24 cellular contexts compared by ENCODE assay signal in genomic region chr5:69248019-69248418, GRCh38.
"Had no signal": no experiment of that assay in that cellular context is flagged by ENCODE, and none has a peak within 500 bp of the region (broad histone marks: within the 10 kb centered on the region; RNA-seq: fewer than 3 reads in every experiment).

No MANE protein-coding gene starts in this region.

- FAIRE-seq: HTR-8/SVneo, RCC 7860 had no signal

- H3K27me3 ChIP-seq: SJSA1 had no signal

- H3K27ac ChIP-seq: HL-60, SJSA1, SK-N-MC had no signal

- H3K27me3 Mint-ChIP-seq: IgD-negative memory B cell had no signal

- H3K27ac Mint-ChIP-seq: IgD-negative memory B cell had no signal

- H3K4me3 Mint-ChIP-seq: IgD-negative memory B cell had no signal

- DNase-seq: KBM-7, MV-4-11, NCI-H1048, NCI-H1105, NCI-H1417, NCI-H1436 treated with DMSO at 0.1 percent for 48 hours, NCI-H1694, NCI-H187 treated with DMSO at 0.1 percent for 48 hours, NCI-H2029 treated with DMSO at 0.1 percent for 48 hours, NCI-H2171 treated with DMSO at 0.1 percent for 48 hours, NCI-H345, NCI-H524, NCI-H526 treated with DMSO at 0.1 percent for 48 hours, NCI-H748 treated with DMSO at 0.1 percent for 48 hours, Right ventricle myocardium superior, RPMI8226, SIG-M5, SW 1271 had no signal

- H3K4me3 ChIP-seq: SJSA1, SK-N-MC had no signal

- H3K9me3 ChIP-seq: SJSA1 had no signal

- H3K4me1 ChIP-seq: SJSA1 had no signal
